9 cellular contexts compared by ENCODE assay signal in genomic region chr12:104304261-104305004, GRCh38. TPM values are rescaled to one million over a fixed set of nuclear protein-coding genes. Genes with fewer than 3 reads are reported as not detected.
DNase-seq lines count a peak whose midpoint lies in the region; ATAC-seq and TF ChIP-seq lines count a peak whose summit lies in the region.
"Had no signal": no experiment of that assay in that cellular context is flagged by ENCODE, and none has a peak within 500 bp of the region (broad histone marks: within the 10 kb centered on the region; RNA-seq: fewer than 3 reads in every experiment).

No MANE protein-coding gene starts in this region.

- no peaks in the 10 kb centered on the region for H3K27me3 ChIP-seq in foreskin keratinocyte

- POLR2A ChIA-PET in activated CD4-positive, alpha-beta memory T cell treated with anti-CD3 and anti-CD28 coated beads for 36 hours (lab: Charles Lee): interaction anchor here (0.6 to 3.4 kb wide), 4 partner anchors 9 to 103 kb away, joined by 3 to 46 read pairs (median 4); no protein-coding TSS in a partner anchor

- CTCF ChIA-PET in Calu3 (lab: Charles Lee): interaction anchor here (0.9 kb wide), 1 partner anchor 9 kb away, joined by 3 read pairs; no protein-coding TSS in a partner anchor
- CTCF ChIA-PET in activated CD4-positive, alpha-beta memory T cell treated with anti-CD3 and anti-CD28 coated beads for 36 hours (lab: Charles Lee): interaction anchor here (0.6 to 2.4 kb wide), 7 partner anchors 9 to 90 kb away, joined by 3 to 18 read pairs (median 3); partner anchors contain the start of gene TXNRD1

- DNase-seq in Calu3: no peak
- DNase-seq in activated CD4-positive, alpha-beta memory T cell treated with anti-CD3 and anti-CD28 coated beads for 36 hours: no peak
- no peak for DNase-seq in foreskin fibroblast
- no peak for DNase-seq in skeletal muscle cell (ENCODE audit: low read depth)
- DNase-seq in NAMALWA (ENCODE audit: low spot score): no peak
- DNase-seq in foreskin keratinocyte: no peak
- no peak for DNase-seq in activated CD8-positive, alpha-beta memory T cell treated with anti-CD3 and anti-CD28 coated beads, Interleukin-2, amount 50 U/mL, for 48 hours
- DNase-seq: NCI-H526 treated with DMSO at 0.1 percent for 48 hours had no signal

- intact Hi-C loops in Calu3 (cut with micrococcal nuclease; ENCODE audit: unreplicated experiment): no loop called here
- intact Hi-C loops in activated CD4-positive, alpha-beta memory T cell treated with anti-CD3 and anti-CD28 coated beads for 36 hours (cut with micrococcal nuclease): loop anchor here (5.0 kb wide), 2 partner anchors 153 to 167 kb away; partner anchors contain the start of genes CHST11 and NFYB

- BruUV-seq in Calu3 (replicated peaks; lab: Mats Ljungman, UMichigan): no TSS peak

- peaks cover 96% of the 10 kb centered on the region for H3K36me3 Mint-ChIP-seq in Calu3 (ENCODE audit: insufficient read depth, unreplicated experiment)
- peaks cover 32% of the 10 kb centered on the region for H3K36me3 Mint-ChIP-seq in activated CD4-positive, alpha-beta memory T cell treated with anti-CD3 and anti-CD28 coated beads for 36 hours

- no peaks in the 10 kb centered on the region for H3K27me3 Mint-ChIP-seq in Calu3 (ENCODE audit: unreplicated experiment)
- H3K27me3 Mint-ChIP-seq in activated CD4-positive, alpha-beta memory T cell treated with anti-CD3 and anti-CD28 coated beads for 36 hours: no peaks in the 10 kb centered on the region

- H3K4me3 ChIP-seq in foreskin fibroblast (ENCODE audit: low read depth in 1 of 2, low read length in 2 of 2) (peak overlapping the region; percentile 46 to 64), skeletal muscle cell (ENCODE audit: low read depth, low read length) (peak overlapping the region; percentile 42)

- no peaks in the 10 kb centered on the region for H3K9me3 Mint-ChIP-seq in Calu3 (ENCODE audit: low read depth, unreplicated experiment)
- no peaks in the 10 kb centered on the region for H3K9me3 Mint-ChIP-seq in activated CD4-positive, alpha-beta memory T cell treated with anti-CD3 and anti-CD28 coated beads for 36 hours

- ATAC-seq in GM18517 (IDR thresholded peaks at IDR 0.05; ENCODE audit: unreplicated experiment): no peak
- ATAC-seq in foreskin keratinocyte: no peak

- no peaks in the 10 kb centered on the region for H3K4me1 ChIP-seq in foreskin keratinocyte

- peaks cover 54% of the 10 kb centered on the region for H3K4me1 Mint-ChIP-seq in Calu3 (ENCODE audit: low read depth, unreplicated experiment)
- H3K4me1 Mint-ChIP-seq in activated CD4-positive, alpha-beta memory T cell treated with anti-CD3 and anti-CD28 coated beads for 36 hours (ENCODE audit: low read depth): peaks cover 61% of the 10 kb centered on the region

- no peak overlapping the region for H3K27ac ChIP-seq in foreskin keratinocyte

- no peak overlapping the region for H3K4me3 Mint-ChIP-seq in Calu3 (ENCODE audit: low read depth, unreplicated experiment)
- peak overlapping the region; percentile 89 for H3K4me3 Mint-ChIP-seq in activated CD4-positive, alpha-beta memory T cell treated with anti-CD3 and anti-CD28 coated beads for 36 hours

- H3K27ac Mint-ChIP-seq in Calu3 (ENCODE audit: unreplicated experiment): peak overlapping the region; percentile 52
- peak overlapping the region; percentile 93 for H3K27ac Mint-ChIP-seq in activated CD4-positive, alpha-beta memory T cell treated with anti-CD3 and anti-CD28 coated beads for 36 hours

- TF ChIP-seq CTCF in Calu3 (IDR thresholded peaks at IDR 0.05; ENCODE audit: unreplicated experiment) (no peak), foreskin fibroblast (IDR thresholded peaks at IDR 0.05; ENCODE audit: low read depth, low read length) (no peak), foreskin keratinocyte (conservative IDR thresholded peaks at IDR 0.05) (no peak)

RNA-seq across cellular contexts. Expression of gene EID3, which starts 0.9 kb away (rescaled TPM):
- total RNA-seq in Calu3 (2022) (5.5 and 6.1 TPM in 2 replicates), foreskin keratinocyte (2.1 TPM in 2 replicates)
- total RNA-seq in activated CD4-positive, alpha-beta memory T cell treated with anti-CD3 and anti-CD28 coated beads for 36 hours: 1 to 10 TPM; 4.7 TPM
- 0.24 and 0.70 TPM in 2 replicates for polyA plus RNA-seq in foreskin keratinocyte
